In the genomic region with DNA sequence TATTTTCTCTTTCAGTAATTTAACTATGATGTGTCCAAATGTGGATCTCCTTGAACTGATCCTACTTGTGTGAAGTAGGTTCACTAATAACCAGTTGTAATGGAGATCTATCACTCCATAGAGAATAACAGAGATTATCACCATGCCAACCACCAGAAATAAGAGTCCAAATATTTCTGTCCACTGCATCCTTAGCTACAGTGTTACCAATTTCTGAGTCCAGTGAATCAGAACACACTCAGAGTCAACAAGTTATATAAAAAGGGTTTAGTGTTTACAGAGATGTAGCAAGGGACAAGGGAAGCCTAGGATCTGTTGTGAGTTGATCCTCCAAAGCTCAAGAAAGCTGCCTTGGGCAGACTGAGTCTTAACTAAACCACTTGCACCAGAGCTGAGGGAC, we compare ENCODE assay signal across 18 cellular contexts.
DNase-seq lines count a peak whose midpoint lies in the region; ATAC-seq, FAIRE-seq and TF ChIP-seq lines count a peak whose summit lies in the region.
"Had no signal": no experiment of that assay in that cellular context is flagged by ENCODE, and none has a peak within 500 bp of the region (broad histone marks: within the 10 kb centered on the region; RNA-seq: fewer than 3 reads in every experiment).

No MANE protein-coding gene starts in this region.

- no peak overlapping the region for H3K4ac ChIP-seq in H1 (replicated peaks; ENCODE audit: insufficient read length, low read depth, low read length)

- H3K4me1 ChIP-seq in H1 (replicated peaks in 1 of 4; ENCODE audit: control insufficient read depth in 3 of 4, insufficient read depth in 4 of 4, low read length in 3 of 4) = no peaks in the 10 kb centered on the region
- H3K4me1 ChIP-seq: A549, Caco-2, HAP-1 had no signal

- no peak overlapping the region for H3K9ac ChIP-seq in H1 (replicated peaks in 1 of 4; ENCODE audit: extremely low read depth in 1 of 4, low read depth in 3 of 4, low read length in 3 of 4)

- FAIRE-seq in H1 (lab: Jason Lieb, UNC) = no peak
- FAIRE-seq: A549, D721Med had no signal

- H2BK15ac ChIP-seq in H1 (ENCODE audit: low read length) = no peak overlapping the region

- TF ChIP-seq RAD21 in H1 (IDR thresholded peaks at IDR 0.05 in 1 of 2, conservative IDR thresholded peaks at IDR 0.05 in 1 of 2; ENCODE audit: low read depth in 2 of 2, low read length in 2 of 2) = no peak

- no peaks in the 10 kb centered on the region for H3K23me2 ChIP-seq in H1 (ENCODE audit: low read depth, low read length)

- no peak overlapping the region for H3K27ac ChIP-seq in H1 (ENCODE audit: low read depth, low read length)
- H3K27ac ChIP-seq: 22Rv1, A549, C4-2B had no signal

- H2BK12ac ChIP-seq in H1 (ENCODE audit: low read depth, low read length) = no peak overlapping the region

- H3K14ac ChIP-seq in H1 (ENCODE audit: insufficient read length) = no peak overlapping the region

- H4K5ac ChIP-seq in H1 (ENCODE audit: insufficient read length, low read depth, low read length) = no peak overlapping the region

- no peak overlapping the region for H2AK5ac ChIP-seq in H1 (ENCODE audit: low read depth, low read length)

- H3K36me3 ChIP-seq in H1 (ENCODE audit: control insufficient read depth in 2 of 4, insufficient read depth in 4 of 4, low read length in 3 of 4) = no peaks in the 10 kb centered on the region
- H3K36me3 ChIP-seq: HAP-1 had no signal

- no peak overlapping the region for H2BK5ac ChIP-seq in H1 (ENCODE audit: low read depth, low read length)

- ATAC-seq in Right ventricle myocardium superior (ENCODE audit: poor library complexity) (peak; percentile 29), HG02885 (IDR thresholded peaks at IDR 0.05; ENCODE audit: poor library complexity, unreplicated experiment) (no peak), GM18502 (IDR thresholded peaks at IDR 0.05; ENCODE audit: poor library complexity, unreplicated experiment) (no peak)
- ATAC-seq: A549 had no signal

- TF ChIP-seq CTCF in H1 (IDR thresholded peaks at IDR 0.05; ENCODE audit: control extremely low read depth in 1 of 3, insufficient read depth in 1 of 3, low read depth in 1 of 3, low read length in 3 of 3) = no peak
- TF ChIP-seq CTCF in retinal pigment epithelial cell (conservative IDR thresholded peaks at IDR 0.05; ENCODE audit: low read depth, low read length) = no peak

- no peak overlapping the region for H4K8ac ChIP-seq in H1 (ENCODE audit: extremely low read depth, insufficient read depth, low read length)

- no peak overlapping the region for H2BK120ac ChIP-seq in H1 (replicated peaks; ENCODE audit: low read depth, low read length)

- DNase-seq in DMS53 (lab: John Stamatoyannopoulos, UW) (peak; percentile 11), DMS53 treated with DMSO at 0.1 percent for 48 hours (lab: John Stamatoyannopoulos, UW; ENCODE audit: unreplicated experiment) (no peak), Right ventricle myocardium superior (no peak), cardiac septum (ENCODE audit: low spot score) (no peak), H1 (ENCODE audit: low read depth in 1 of 2, low spot score in 2 of 2) (no peak), retinal pigment epithelial cell (ENCODE audit: low read depth) (peak; percentile 3)
- DNase-seq: AML-193; Caco-2; CD4-positive, alpha-beta T cell; DMS79 treated with DMSO at 0.1 percent for 48 hours; GF-D8 had no signal

- H3K9me3 ChIP-seq in H1 (ENCODE audit: insufficient read depth in 2 of 2, low read depth in 1 of 2, low read length in 1 of 2) = no peaks in the 10 kb centered on the region
- H3K9me3 ChIP-seq: A549, Caco-2, HAP-1 had no signal

- H3K79me1 ChIP-seq in H1 (ENCODE audit: low read depth, low read length) = no peaks in the 10 kb centered on the region

- TF ChIP-seq EP300 in H1 (IDR thresholded peaks at IDR 0.05; ENCODE audit: borderline replicate concordance in 1 of 2, low read depth in 2 of 2, low read length in 2 of 2) = no peak

- H3K18ac ChIP-seq in H1 (ENCODE audit: extremely low read depth, low read length) = no peak overlapping the region

- H2AFZ ChIP-seq in H1 (ENCODE audit: low read length) = 0 out of 2 replicates have a peak overlapping the region, but pooled peaks have one; percentile 11

- no peaks in the 10 kb centered on the region for H3K79me2 ChIP-seq in H1 (ENCODE audit: control insufficient read depth in 1 of 2, insufficient read depth in 2 of 2, low read length in 2 of 2)

- H3K23ac ChIP-seq in H1 (ENCODE audit: insufficient read length) = no peak overlapping the region

- H3K4me2 ChIP-seq in H1 (ENCODE audit: insufficient read depth in 1 of 2, low read depth in 2 of 2, low read length in 2 of 2) = no peak overlapping the region
- H3K4me2 ChIP-seq: A549 had no signal

- intact Hi-C loops in Right ventricle myocardium superior (cut with DNase I) (no loop called here), cardiac septum (cut with DNase I) (no loop called here)

- CTCF ChIA-PET in H1 (lab: Charles Lee; ENCODE audit: partially characterized antibody) = no interaction called here

- no peak overlapping the region for H4K91ac ChIP-seq in H1 (replicated peaks; ENCODE audit: insufficient read length, low read length)

- H3K56ac ChIP-seq in H1 (replicated peaks; ENCODE audit: insufficient read length, low read depth, low read length) = no peak overlapping the region

- POLR2A ChIA-PET in H1 (lab: Charles Lee; ENCODE audit: partially characterized antibody) = no interaction called here

- no peak overlapping the region for H3K4me3 ChIP-seq in H1 (ENCODE audit: extremely low read depth in 1 of 4, insufficient read depth in 2 of 4, low read depth in 3 of 4, low read length in 4 of 4)
- H3K4me3 ChIP-seq in retinal pigment epithelial cell (ENCODE audit: low read length) = no peak overlapping the region
- H3K4me3 ChIP-seq: A549, HAP-1 had no signal

- TF ChIP-seq POLR2A in H1 (IDR thresholded peaks at IDR 0.05; ENCODE audit: control extremely low read depth in 1 of 2, low read depth in 2 of 2, low read length in 2 of 2) = no peak

- no peaks in the 10 kb centered on the region for H3K27me3 ChIP-seq in H1 (replicated peaks in 1 of 4; ENCODE audit: control insufficient read depth in 3 of 4, extremely low read depth in 1 of 4, insufficient read depth in 3 of 4, low read length in 3 of 4)

- H4K20me1 ChIP-seq in H1 (replicated peaks in 1 of 2; ENCODE audit: control insufficient read depth in 1 of 2, insufficient read depth in 2 of 2, low read length in 2 of 2) = no peaks in the 10 kb centered on the region

- no peak overlapping the region for H2BK20ac ChIP-seq in H1 (ENCODE audit: low read length)

TF ChIP-seq in H1, 55 proteins besides CTCF, POLR2A, EP300 and RAD21:
- TF ChIP-seq SIN3A (conservative IDR thresholded peaks at IDR 0.05 in 1 of 2, IDR thresholded peaks at IDR 0.05 in 1 of 2; ENCODE audit: low read depth in 1 of 2, low read length in 2 of 2) (no peak), CBX5 (IDR thresholded peaks at IDR 0.05; ENCODE audit: low read depth, low read length) (no peak), GABPA (IDR thresholded peaks at IDR 0.05; ENCODE audit: borderline replicate concordance, insufficient read depth, low read length) (no peak), RBBP5 (IDR thresholded peaks at IDR 0.05; ENCODE audit: borderline replicate concordance, low read depth, low read length) (no peak), ASH2L (IDR thresholded peaks at IDR 0.05; ENCODE audit: low read length) (no peak), KDM1A (IDR thresholded peaks at IDR 0.05; ENCODE audit: borderline replicate concordance, low read length) (no peak), SP4 (IDR thresholded peaks at IDR 0.05; ENCODE audit: low read length) (no peak), FOSL1 (IDR thresholded peaks at IDR 0.05; ENCODE audit: insufficient read depth, low read depth, low read length) (no peak), JUND (IDR thresholded peaks at IDR 0.05; ENCODE audit: low read length) (no peak)
TF ChIP-seq in H1: peak in this region for 0.

Comparison
In these comparisons a context has a peak if more than half of its experiments do, and no peak if none do; other contexts are left out.
1. DNase-seq: peak in DMS53 (single experiment) and retinal pigment epithelial cell (single experiment); none in DMS53 treated with DMSO at 0.1 percent for 48 hours (single experiment), Right ventricle myocardium superior (single experiment), cardiac septum (single experiment) and H1 (0 of 2).